ENCODE assay signal across 8 cellular contexts in genomic region chr3:30605706-30606300, GRCh38. TPM values are rescaled to one million over a fixed set of nuclear protein-coding genes. Genes with fewer than 3 reads are reported as not detected.
DNase-seq lines count a peak whose midpoint lies in the region; ATAC-seq and TF ChIP-seq lines count a peak whose summit lies in the region.

No MANE protein-coding gene starts in this region.

- H3K4me2 ChIP-seq in mammary epithelial cell (ENCODE audit: insufficient read depth, low read depth, low read length): peak overlapping the region; percentile 89
- H3K4me2 ChIP-seq in mesenchymal stem cell (ENCODE audit: low read length, poor library complexity, severe bottlenecking): peak overlapping the region; percentile 70

- TSS peak; percentile 75 for BruUV-seq in mammary epithelial cell (replicated peaks; lab: Mats Ljungman, UMichigan)

- DNase-seq in activated naive CD4-positive, alpha-beta T cell treated with anti-CD3 and anti-CD28 coated beads, Interleukin-2, amount 50 U/mL, for 16 hours: no peak
- peak; percentile 46 for DNase-seq in mammary epithelial cell
- no peak for DNase-seq in mesenchymal stem cell
- DNase-seq in upper lobe of right lung: no peak
- DNase-seq in NCI-H82 treated with DMSO at 0.1 percent for 48 hours (lab: John Stamatoyannopoulos, UW; ENCODE audit: unreplicated experiment): no peak

- H4K20me1 ChIP-seq in mammary epithelial cell (ENCODE audit: insufficient read depth, low read length): no peaks in the 10 kb centered on the region

- no peak overlapping the region for H3K18ac ChIP-seq in mesenchymal stem cell (ENCODE audit: low read depth in 1 of 2, low read length in 2 of 2)

- H3K36me3 Mint-ChIP-seq in activated naive CD4-positive, alpha-beta T cell treated with anti-CD3 and anti-CD28 coated beads, Interleukin-2, amount 50 U/mL, for 24 hours: peaks cover 25% of the 10 kb centered on the region

- H3K23ac ChIP-seq in mesenchymal stem cell (ENCODE audit: low read length in 2 of 2): no peak overlapping the region

- peak overlapping the region in 1 of 2 experiments; percentile 2 for H3K4ac ChIP-seq in mesenchymal stem cell (ENCODE audit: low read depth in 1 of 2, low read length in 2 of 2)

- intact Hi-C loops in mammary epithelial cell (cut with micrococcal nuclease) (loop anchor here (1.0 to 10.0 kb wide), 9 partner anchors 67 to 407 kb away; no protein-coding TSS in a partner anchor), upper lobe of right lung (cut with DNase I) (no loop called here)

- H2BK5ac ChIP-seq in mesenchymal stem cell (ENCODE audit: low read depth, low read length, poor library complexity, severe bottlenecking): peak overlapping the region; percentile 62

- H3K4me3 Mint-ChIP-seq in activated naive CD4-positive, alpha-beta T cell treated with anti-CD3 and anti-CD28 coated beads, Interleukin-2, amount 50 U/mL, for 24 hours: peak overlapping the region; percentile 98

- no peak overlapping the region for H2BK15ac ChIP-seq in mesenchymal stem cell (ENCODE audit: low read depth, poor library complexity, severe bottlenecking)

- H3K79me2 ChIP-seq in mammary epithelial cell (ENCODE audit: insufficient read depth, low read length): peaks cover 43% of the 10 kb centered on the region

- TF ChIP-seq CTCF in mammary epithelial cell (conservative IDR thresholded peaks at IDR 0.05 in 1 of 2, IDR thresholded peaks at IDR 0.05 in 1 of 2; ENCODE audit: extremely low read depth in 1 of 2, insufficient read depth in 1 of 2, low read depth in 1 of 2, low read length in 2 of 2) (no peak), upper lobe of right lung (IDR thresholded peaks at IDR 0.05) (no peak)

- H3K27me3 Mint-ChIP-seq in activated naive CD4-positive, alpha-beta T cell treated with anti-CD3 and anti-CD28 coated beads, Interleukin-2, amount 50 U/mL, for 24 hours: no peaks in the 10 kb centered on the region

- H2BK12ac ChIP-seq in mesenchymal stem cell (ENCODE audit: low read length in 2 of 2): peak overlapping the region in 1 of 2 experiments; percentile 21

- H3K4me3 ChIP-seq in mammary epithelial cell (replicated peaks in 1 of 3; ENCODE audit: insufficient read depth in 1 of 3, low read depth in 2 of 3, low read length in 3 of 3) (peak overlapping the region; percentile 55 to 97 (median 57)), mesenchymal stem cell (ENCODE audit: insufficient read depth in 1 of 2, low read depth in 1 of 2, low read length in 2 of 2) (peak overlapping the region in 1 of 2 experiments; percentile 94), upper lobe of right lung (peak overlapping the region; percentile 84)

- H3K27me3 ChIP-seq in mammary epithelial cell (ENCODE audit: insufficient read depth, low read length) (no peaks in the 10 kb centered on the region), mesenchymal stem cell (ENCODE audit: control insufficient read depth in 1 of 2, insufficient read depth in 1 of 2, low read length in 2 of 2) (no peaks in the 10 kb centered on the region), upper lobe of right lung (no peaks in the 10 kb centered on the region)

- ATAC-seq in upper lobe of right lung (no peak), GM21786 (IDR thresholded peaks at IDR 0.05; ENCODE audit: unreplicated experiment) (no peak), GM21723 (IDR thresholded peaks at IDR 0.05; ENCODE audit: unreplicated experiment) (no peak)

- H4K8ac ChIP-seq in mesenchymal stem cell (ENCODE audit: low read length): no peak overlapping the region

- peak overlapping the region; percentile 99 for H3K27ac Mint-ChIP-seq in activated naive CD4-positive, alpha-beta T cell treated with anti-CD3 and anti-CD28 coated beads, Interleukin-2, amount 50 U/mL, for 24 hours

- H3K36me3 ChIP-seq in mammary epithelial cell (ENCODE audit: insufficient read depth, low read length): no peaks in the 10 kb centered on the region
- H3K36me3 ChIP-seq in mesenchymal stem cell (ENCODE audit: control insufficient read depth in 1 of 2, insufficient read depth in 2 of 2, low read depth in 1 of 2, low read length in 2 of 2): peaks cover 0 to 11% of the 10 kb centered on the region in 2 experiments
- H3K36me3 ChIP-seq in upper lobe of right lung: no peaks in the 10 kb centered on the region

- H3K14ac ChIP-seq in mesenchymal stem cell (ENCODE audit: low read length in 2 of 2): no peak overlapping the region

- no peak overlapping the region for H4K91ac ChIP-seq in mesenchymal stem cell (ENCODE audit: low read length)

- peak overlapping the region; percentile 29 for H2AFZ ChIP-seq in mammary epithelial cell (ENCODE audit: low read depth, low read length)
- no peak overlapping the region for H2AFZ ChIP-seq in mesenchymal stem cell (ENCODE audit: low read depth, low read length)

- H3K27ac ChIP-seq in mammary epithelial cell (ENCODE audit: insufficient read depth, low read depth, low read length): peak overlapping the region; percentile 99
- H3K27ac ChIP-seq in mesenchymal stem cell (ENCODE audit: low read length, poor library complexity, severe bottlenecking): peak overlapping the region; percentile 84
- H3K27ac ChIP-seq in upper lobe of right lung: peak overlapping the region; percentile 100

- H3K79me1 ChIP-seq in mesenchymal stem cell (replicated peaks; ENCODE audit: low read length, poor library complexity, severe bottlenecking): peaks cover 1% of the 10 kb centered on the region

- CTCF ChIA-PET in mammary epithelial cell (lab: Charles Lee; ENCODE audit: low non-redundant PET): interaction anchor here (0.7 to 1.0 kb wide), 2 partner anchors 61 to 261 kb away, joined by 4 to 8 read pairs; no protein-coding TSS in a partner anchor

- no peak overlapping the region for H2BK120ac ChIP-seq in mesenchymal stem cell (ENCODE audit: low read depth, low read length)

- H3K9ac ChIP-seq in mammary epithelial cell (ENCODE audit: insufficient read depth, low read length) (peak overlapping the region; percentile 76), mesenchymal stem cell (ENCODE audit: low read length) (peak overlapping the region; percentile 97)

- peaks cover 28% of the 10 kb centered on the region for H3K4me1 ChIP-seq in mammary epithelial cell (ENCODE audit: insufficient read depth, low read length)
- H3K4me1 ChIP-seq in mesenchymal stem cell (ENCODE audit: control insufficient read depth, insufficient read depth, low read depth, low read length): peaks cover 5% of the 10 kb centered on the region
- peaks cover 24% of the 10 kb centered on the region for H3K4me1 ChIP-seq in upper lobe of right lung

- dilution Hi-C loops in mammary epithelial cell (cut with HindIII; ENCODE audit: low sequenced_read_pairs): no loop called here

- peak overlapping the region; percentile 43 for H2AK5ac ChIP-seq in mesenchymal stem cell (ENCODE audit: low read length, severe bottlenecking)

- H3K4me1 Mint-ChIP-seq in activated naive CD4-positive, alpha-beta T cell treated with anti-CD3 and anti-CD28 coated beads, Interleukin-2, amount 50 U/mL, for 24 hours: peaks cover 61% of the 10 kb centered on the region

- H3K9me3 ChIP-seq in mammary epithelial cell (replicated peaks; ENCODE audit: insufficient read depth, low read length) (no peaks in the 10 kb centered on the region), mesenchymal stem cell (ENCODE audit: control insufficient read depth, low read length) (no peaks in the 10 kb centered on the region), upper lobe of right lung (no peaks in the 10 kb centered on the region)

- 3% methylated on average over 10 of the region's 10 CpGs for WGBS in mammary epithelial cell (ENCODE audit: low coverage, missing lambda C conversion rate)
- WGBS in mesenchymal stem cell: 38% methylated on average over 7 of the region's 10 CpGs

- in situ Hi-C loops in mammary epithelial cell (cut with MboI; ENCODE audit: low sequenced_read_pairs in 2 of 2): loop anchor here (5.0 to 25.0 kb wide), 3 partner anchors 91 to 269 kb away; no protein-coding TSS in a partner anchor

- no peaks in the 10 kb centered on the region for H3K9me3 Mint-ChIP-seq in activated naive CD4-positive, alpha-beta T cell treated with anti-CD3 and anti-CD28 coated beads, Interleukin-2, amount 50 U/mL, for 24 hours

RNA-seq across cellular contexts. Expression of gene TGFBR2, which starts 0.6 kb away (rescaled TPM):
- total RNA-seq in mammary epithelial cell (100 to 1,000 TPM; 149 to 179 TPM), upper lobe of right lung (329 TPM)
- 289 TPM for polyA plus RNA-seq in mammary epithelial cell
- 320 TPM for polyA minus RNA-seq in mammary epithelial cell
- polyA plus RNA-seq in mesenchymal stem cell (2013, experiment 1 of 2): 195 TPM
- 202 TPM for polyA plus RNA-seq in mesenchymal stem cell (2013, experiment 2 of 2)
